10 cellular contexts compared by ENCODE assay signal in the genomic region with DNA sequence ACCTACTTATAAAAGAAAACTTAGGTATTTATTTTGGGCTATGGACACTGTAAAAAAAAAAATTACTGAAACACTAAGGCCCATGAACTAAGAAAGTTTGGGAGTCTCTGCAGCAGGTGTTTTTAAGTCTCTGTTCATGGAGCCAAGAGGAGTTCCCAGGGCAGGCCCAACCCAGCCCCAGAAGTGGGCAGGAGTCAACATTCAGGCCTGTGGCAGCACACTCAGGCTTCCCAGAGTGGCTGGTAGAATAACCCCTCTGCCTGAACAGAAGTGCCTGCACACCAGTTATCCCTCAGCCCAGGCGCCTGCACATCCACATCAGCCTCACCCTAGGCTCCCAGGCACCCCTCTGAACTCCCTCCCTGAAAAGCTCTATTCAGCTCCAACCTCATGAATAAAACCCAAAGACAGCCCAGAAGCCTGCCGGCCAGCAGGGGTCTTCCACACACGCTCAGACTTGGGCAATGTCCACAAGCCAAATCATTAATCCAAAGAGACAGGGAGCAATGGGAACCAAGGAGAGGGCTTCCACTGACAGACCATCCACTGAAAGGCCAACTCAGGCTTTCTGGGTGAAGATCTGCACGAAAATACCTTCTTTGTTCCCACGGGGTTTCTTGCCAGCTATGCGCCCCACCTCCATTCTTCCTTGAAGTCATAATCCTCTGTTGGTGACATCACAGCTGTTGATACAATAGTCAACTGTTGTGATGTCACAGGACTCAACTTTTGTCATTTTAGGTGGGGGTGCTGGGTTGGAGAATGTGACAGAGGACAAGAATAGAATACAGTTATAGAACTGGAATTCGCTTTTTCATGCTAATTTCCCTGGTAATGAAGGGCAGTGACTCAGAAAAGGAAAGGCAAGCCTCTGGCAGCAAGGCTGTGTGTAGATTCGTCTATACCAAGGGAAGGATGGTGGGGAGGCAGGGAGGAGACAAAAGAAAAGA.
A peak's percentile ranks its signal among the peaks of the same experiment; 100 is the strongest.
DNase-seq lines count a peak whose midpoint lies in the region; TF ChIP-seq lines count a peak whose summit lies in the region.
"Had no signal": no experiment of that assay in that cellular context is flagged by ENCODE, and none has a peak within 500 bp of the region (broad histone marks: within the 10 kb centered on the region; RNA-seq: fewer than 3 reads in every experiment).

No MANE protein-coding gene starts in this region.

- H3K4me1 ChIP-seq in adrenal gland (replicated peaks in 1 of 2): peaks cover 43 to 47% of the 10 kb centered on the region in 2 donors
- H3K4me1 ChIP-seq in prostate gland (replicated peaks): no peaks in the 10 kb centered on the region

- intact Hi-C loops in adrenal gland (cut with DNase I) (no loop called here), prostate gland (cut with DNase I) (loop anchor here (5.0 kb wide), 1 partner anchor 41 kb away; no protein-coding TSS in a partner anchor)

- WGBS in adrenal gland, 4 donors: 56 to 76% (median 69%) methylated on average over 8 of the region's 8 CpGs
- WGBS in prostate gland: 69% methylated on average over 8 of the region's 8 CpGs

- peak; percentile 93 for DNase-seq in EH (ENCODE audit: low read depth)
- peak in 6 of 7 donors; percentile 29 to 65 (median 46) for DNase-seq in adrenal gland
- DNase-seq in hepatic stellate cell (ENCODE audit: low spot score): peak; percentile 37
- DNase-seq in prostate gland (ENCODE audit: low spot score): no peak
- DNase-seq in NCI-H226: no peak
- DNase-seq in DMS 273 (lab: John Stamatoyannopoulos, UW; ENCODE audit: unreplicated experiment): no peak
- DNase-seq in DMS153 treated with DMSO at 0.1 percent for 48 hours (lab: John Stamatoyannopoulos, UW; ENCODE audit: unreplicated experiment): no peak
- no peak for DNase-seq in activated T-cell treated with anti-CD3 and anti-CD28 coated beads, Interleukin-2, amount 50 U/mL, for 1 hour
- DNase-seq: KG1 had no signal

- no peaks in the 10 kb centered on the region for H3K27me3 ChIP-seq in adrenal gland
- no peaks in the 10 kb centered on the region for H3K27me3 ChIP-seq in prostate gland (replicated peaks; ENCODE audit: insufficient read depth)
- H3K27me3 ChIP-seq: BLaER1 treated with 17β-estradiol and CSF1 and Interleukin-3, amounts not matched to agents 10 nM and 100 nM had no signal

- no peak overlapping the region for H3K4me3 ChIP-seq in adrenal gland
- no peak overlapping the region for H3K4me3 ChIP-seq in prostate gland
- H3K4me3 ChIP-seq: BLaER1 treated with 17β-estradiol and CSF1 and Interleukin-3, amounts not matched to agents 10 nM and 100 nM had no signal

- H3K27ac ChIP-seq in adrenal gland (peak overlapping the region; percentile 37 to 86 (median 79)), prostate gland (peak overlapping the region; percentile 3 to 33)
- H3K27ac ChIP-seq: BLaER1 treated with 17β-estradiol and CSF1 and Interleukin-3, amounts not matched to agents 10 nM and 100 nM had no signal

- peak in 1 of 6 experiments; percentile 13 for TF ChIP-seq CTCF in adrenal gland (IDR thresholded peaks at IDR 0.05)
- TF ChIP-seq CTCF in prostate gland (IDR thresholded peaks at IDR 0.05): no peak

- no peaks in the 10 kb centered on the region for H3K36me3 ChIP-seq in adrenal gland (replicated peaks in 1 of 2)
- no peaks in the 10 kb centered on the region for H3K36me3 ChIP-seq in prostate gland
- H3K36me3 ChIP-seq: BLaER1 treated with 17β-estradiol and CSF1 and Interleukin-3, amounts not matched to agents 10 nM and 100 nM had no signal

- peak in 1 of 2 donors; percentile 26 for TF ChIP-seq POLR2A in adrenal gland (IDR thresholded peaks at IDR 0.05)
- TF ChIP-seq POLR2A in prostate gland (IDR thresholded peaks at IDR 0.05): no peak

- H3K9me3 ChIP-seq in adrenal gland (replicated peaks in 1 of 3) (no peaks in the 10 kb centered on the region), prostate gland (no peaks in the 10 kb centered on the region)
- H3K9me3 ChIP-seq: BLaER1 treated with 17β-estradiol and CSF1 and Interleukin-3, amounts not matched to agents 10 nM and 100 nM had no signal

Comparison
In these comparisons a context has a peak if more than half of its experiments do, and no peak if none do; other contexts are left out.
1. DNase-seq: peak in EH (single experiment), adrenal gland (6 of 7) and hepatic stellate cell (single experiment); none in prostate gland (single experiment), NCI-H226 (single experiment), DMS 273 (single experiment), DMS153 treated with DMSO at 0.1 percent for 48 hours (single experiment) and activated T-cell treated with anti-CD3 and anti-CD28 coated beads, Interleukin-2, amount 50 U/mL, for 1 hour (single experiment).